ENCODE assay signal across 21 cellular contexts in genomic region chr15:29100486-29101000, GRCh38.
DNase-seq lines count a peak whose midpoint lies in the region; ATAC-seq and TF ChIP-seq lines count a peak whose summit lies in the region.
"Had no signal": no experiment of that assay in that cellular context is flagged by ENCODE, and none has a peak within 500 bp of the region (broad histone marks: within the 10 kb centered on the region; RNA-seq: fewer than 3 reads in every experiment).

No MANE protein-coding gene starts in this region.

- H3K27ac Mint-ChIP-seq in activated naive CD4-positive, alpha-beta T cell treated with anti-CD3 and anti-CD28 coated beads, Interleukin-2, amount 10 ng/mL, durations not matched to agents 7 days and 5 days, result peak overlapping the region; percentile 17
- no peak overlapping the region for H3K27ac Mint-ChIP-seq in activated naive CD4-positive, alpha-beta T cell treated with anti-CD3 and anti-CD28 coated beads, Interleukin-2, amount 50 U/mL, for 72 hours

- H3K27me3 Mint-ChIP-seq in activated naive CD4-positive, alpha-beta T cell treated with anti-CD3 and anti-CD28 coated beads, Interleukin-2, amount 10 ng/mL, durations not matched to agents 7 days and 5 days, result no peaks in the 10 kb centered on the region

- ATAC-seq in activated naive CD4-positive, alpha-beta T cell treated with anti-CD3 and anti-CD28 coated beads, Interleukin-2, amount 50 U/mL, for 72 hours, result no peak
- ATAC-seq in RWPE2 (ENCODE audit: low read depth), result no peak
- ATAC-seq in GM18868 (IDR thresholded peaks at IDR 0.05; ENCODE audit: unreplicated experiment), result no peak
- ATAC-seq: Panc1 had no signal

- H3K27ac ChIP-seq in RWPE2 (ENCODE audit: poor library complexity, severe bottlenecking), result no peak overlapping the region
- H3K27ac ChIP-seq in spleen, result no peak overlapping the region
- H3K27ac ChIP-seq: RWPE1 had no signal

- H3K27me3 ChIP-seq in RWPE2 (ENCODE audit: insufficient read depth, poor library complexity, severe bottlenecking), result no peaks in the 10 kb centered on the region
- peaks cover 0 to 15% (median 0%) of the 10 kb centered on the region in 7 donors for H3K27me3 ChIP-seq in spleen (replicated peaks in 1 of 7)
- H3K27me3 ChIP-seq: BE2C had no signal

- CTCF ChIA-PET in activated naive CD4-positive, alpha-beta T cell treated with anti-CD3 and anti-CD28 coated beads, Interleukin-2, amount 10 ng/mL, durations not matched to agents 7 days and 5 days (lab: Charles Lee), result interaction anchor here (0.8 to 2.4 kb wide), 3 partner anchors 10 to 40 kb away, joined by 3 to 14 read pairs (median 3); no protein-coding TSS in a partner anchor

- peaks cover 5% of the 10 kb centered on the region for H3K36me3 Mint-ChIP-seq in activated naive CD4-positive, alpha-beta T cell treated with anti-CD3 and anti-CD28 coated beads, Interleukin-2, amount 10 ng/mL, durations not matched to agents 7 days and 5 days
- no peaks in the 10 kb centered on the region for H3K36me3 Mint-ChIP-seq in activated naive CD4-positive, alpha-beta T cell treated with anti-CD3 and anti-CD28 coated beads, Interleukin-2, amount 50 U/mL, for 72 hours

- H3K4me3 Mint-ChIP-seq in activated naive CD4-positive, alpha-beta T cell treated with anti-CD3 and anti-CD28 coated beads, Interleukin-2, amount 10 ng/mL, durations not matched to agents 7 days and 5 days, result no peak overlapping the region

- no peak for DNase-seq in activated naive CD4-positive, alpha-beta T cell treated with anti-CD3 and anti-CD28 coated beads, Interleukin-2, amount 10 ng/mL, durations not matched to agents 7 days and 5 days
- no peak for DNase-seq in activated naive CD4-positive, alpha-beta T cell treated with anti-CD3 and anti-CD28 coated beads, Interleukin-2, amount 50 U/mL, for 72 hours (ENCODE audit: low spot score in 2 of 2)
- peak; percentile 33 for DNase-seq in RWPE2 (ENCODE audit: low spot score)
- DNase-seq in left kidney (ENCODE audit: low read depth, low spot score), result peak; percentile 17
- peak; percentile 49 for DNase-seq in spleen
- DNase-seq in NOMO-1 treated with dmso at 0.1 percent for 144 hours (lab: John Stamatoyannopoulos, UW; ENCODE audit: unreplicated experiment), result no peak
- DNase-seq in GM20000 (ENCODE audit: low spot score), result no peak
- DNase-seq: 8988T, ACHN, BE2C, DMS53, NCI-H1048, NCI-H1694, NCI-H2029 treated with DMSO at 0.1 percent for 48 hours, NCI-H2171, NCI-H226, SIG-M5, SK-N-SH had no signal

- no peak for TF ChIP-seq POLR2A in spleen (IDR thresholded peaks at IDR 0.05)

- TF ChIP-seq CTCF in RWPE2 (IDR thresholded peaks at IDR 0.05; ENCODE audit: poor library complexity, severe bottlenecking) (no peak), spleen (IDR thresholded peaks at IDR 0.05 in 8 of 11, conservative IDR thresholded peaks at IDR 0.05 in 3 of 11) (no peak), GM20000 (IDR thresholded peaks at IDR 0.05; ENCODE audit: extremely low read depth, missing control alignments) (no peak)

- H3K4me3 ChIP-seq in RWPE2 (ENCODE audit: severe bottlenecking) (no peak overlapping the region), spleen (no peak overlapping the region)

- H3K9me3 ChIP-seq in RWPE2 (ENCODE audit: severe bottlenecking) (no peaks in the 10 kb centered on the region), spleen (no peaks in the 10 kb centered on the region)
- H3K9me3 ChIP-seq: BE2C, SK-N-SH had no signal

- 75 to 85% (median 76%) methylated on average over 7 of the region's 7 CpGs for WGBS in spleen, 5 donors

- intact Hi-C loops in spleen (cut with DNase I; ENCODE audit: low total_unique reads), result no loop called here

- H3K36me3 ChIP-seq in RWPE2 (ENCODE audit: low read depth) (peaks cover 4% of the 10 kb centered on the region; the same call in 1 of the 2 replicates), spleen (peaks cover 0 to 18% (median 0%) of the 10 kb centered on the region in 6 donors)

- no peaks in the 10 kb centered on the region for H3K9me3 Mint-ChIP-seq in activated naive CD4-positive, alpha-beta T cell treated with anti-CD3 and anti-CD28 coated beads, Interleukin-2, amount 10 ng/mL, durations not matched to agents 7 days and 5 days
- no peaks in the 10 kb centered on the region for H3K9me3 Mint-ChIP-seq in activated naive CD4-positive, alpha-beta T cell treated with anti-CD3 and anti-CD28 coated beads, Interleukin-2, amount 50 U/mL, for 72 hours

- H3K4me1 ChIP-seq in RWPE2 (ENCODE audit: insufficient read depth, poor library complexity, severe bottlenecking), result no peaks in the 10 kb centered on the region
- peaks cover 0 to 12% (median 11%) of the 10 kb centered on the region in 6 donors for H3K4me1 ChIP-seq in spleen
- H3K4me1 ChIP-seq: BE2C had no signal

- H3K4me1 Mint-ChIP-seq in activated naive CD4-positive, alpha-beta T cell treated with anti-CD3 and anti-CD28 coated beads, Interleukin-2, amount 10 ng/mL, durations not matched to agents 7 days and 5 days, result peaks cover 3% of the 10 kb centered on the region

Comparison
In these comparisons a context has a peak if more than half of its experiments do, and no peak if none do; other contexts are left out.
1. DNase-seq: peak in RWPE2 (single experiment), left kidney (single experiment) and spleen (single experiment); none in activated naive CD4-positive, alpha-beta T cell treated with anti-CD3 and anti-CD28 coated beads, Interleukin-2, amount 10 ng/mL, durations not matched to agents 7 days and 5 days (single experiment), activated naive CD4-positive, alpha-beta T cell treated with anti-CD3 and anti-CD28 coated beads, Interleukin-2, amount 50 U/mL, for 72 hours (0 of 2), NOMO-1 treated with dmso at 0.1 percent for 144 hours (single experiment) and GM20000 (single experiment).